In genomic region chr20:10430704-10431103, GRCh38 we compare ENCODE assay signal across 28 cellular contexts. TPM values are rescaled to one million over a fixed set of nuclear protein-coding genes. Genes with fewer than 3 reads are reported as not detected.
A peak's percentile ranks its signal among the peaks of the same experiment; 100 is the strongest.
DNase-seq lines count a peak whose midpoint lies in the region; ATAC-seq, FAIRE-seq and TF ChIP-seq lines count a peak whose summit lies in the region.
"Had no signal": no experiment of that assay in that cellular context is flagged by ENCODE, and none has a peak within 500 bp of the region (broad histone marks: within the 10 kb centered on the region; RNA-seq: fewer than 3 reads in every experiment).

No MANE protein-coding gene starts in this region.

- H3K27me3 ChIP-seq in CD8-positive, alpha-beta T cell (ENCODE audit: insufficient read depth, low read length) = no peaks in the 10 kb centered on the region
- no peaks in the 10 kb centered on the region for H3K27me3 ChIP-seq in OCI-LY3 (ENCODE audit: low read depth, low read length)
- H3K27me3 ChIP-seq: BLaER1 treated with 17β-estradiol and CSF1 and Interleukin-3, amounts not matched to agents 10 nM and 100 nM; brain microvascular endothelial cell; tibial nerve had no signal

- TF ChIP-seq RAD21 in A549 (conservative IDR thresholded peaks at IDR 0.05 in 1 of 2, IDR thresholded peaks at IDR 0.05 in 1 of 2) = no peak

- TF ChIP-seq POLR2A in A549 (IDR thresholded peaks at IDR 0.05; ENCODE audit: low read length) = no peak

- ATAC-seq in A549 (no peak), GM21576 (IDR thresholded peaks at IDR 0.05; ENCODE audit: unreplicated experiment) (no peak)
- no peak for ATAC-seq in CD8-positive, alpha-beta T cell
- ATAC-seq in central memory CD8-positive, alpha-beta T cell (replicated peaks; ENCODE audit: extremely low read depth, poor library complexity, severe bottlenecking) = no peak
- ATAC-seq: left ventricle myocardium superior had no signal

- WGBS in A549 (ENCODE audit: missing lambda C conversion rate) = 88% methylated on average over 5 of the region's 5 CpGs

- no peaks in the 10 kb centered on the region for H3K9me3 Mint-ChIP-seq in CD8-positive, alpha-beta T cell
- H3K9me3 Mint-ChIP-seq in central memory CD8-positive, alpha-beta T cell = no peaks in the 10 kb centered on the region
- H3K9me3 Mint-ChIP-seq: activated naive CD4-positive, alpha-beta T cell treated with anti-CD3 and anti-CD28 coated beads for 36 hours; nephron progenitor cell had no signal

- peak overlapping the region; percentile 3 for H3K9ac ChIP-seq in OCI-LY3 (ENCODE audit: low read length)
- H3K9ac ChIP-seq: parathyroid adenoma had no signal

- H4K20me1 ChIP-seq in OCI-LY3 (ENCODE audit: insufficient read depth, low read length) = peaks cover 49% of the 10 kb centered on the region

- TF ChIP-seq EP300 in A549 (IDR thresholded peaks at IDR 0.05) = no peak

- intact Hi-C loops in CD8-positive, alpha-beta T cell (cut with DNase I, micrococcal nuclease) = no loop called here

- peaks cover 66% of the 10 kb centered on the region for H3K79me2 ChIP-seq in OCI-LY3 (ENCODE audit: low read length)

- H3K4me2 ChIP-seq in A549 (peak overlapping the region; percentile 92), OCI-LY3 (ENCODE audit: low read length) (peak overlapping the region; percentile 80)
- H3K4me2 ChIP-seq: smooth muscle cell had no signal

- H3K9me3 ChIP-seq in A549 (no peaks in the 10 kb centered on the region), OCI-LY3 (ENCODE audit: insufficient read depth, low read length) (no peaks in the 10 kb centered on the region)
- H3K9me3 ChIP-seq in CD8-positive, alpha-beta T cell (ENCODE audit: low read length) = no peaks in the 10 kb centered on the region
- H3K9me3 ChIP-seq: BLaER1 treated with 17β-estradiol and CSF1 and Interleukin-3, amounts not matched to agents 10 nM and 100 nM; tibial nerve had no signal

- peak overlapping the region; percentile 90 to 96 for H3K27ac ChIP-seq in A549
- no peak overlapping the region for H3K27ac ChIP-seq in CD8-positive, alpha-beta T cell (ENCODE audit: low read depth, low read length)
- H3K27ac ChIP-seq in OCI-LY3 (ENCODE audit: low read length) = peak overlapping the region; percentile 69
- H3K27ac ChIP-seq: brain microvascular endothelial cell, parathyroid adenoma, tibial nerve had no signal

- no peaks in the 10 kb centered on the region for H3K27me3 Mint-ChIP-seq in CD8-positive, alpha-beta T cell (ENCODE audit: low read depth)
- no peaks in the 10 kb centered on the region for H3K27me3 Mint-ChIP-seq in central memory CD8-positive, alpha-beta T cell

- peaks cover 12% of the 10 kb centered on the region for H3K36me3 Mint-ChIP-seq in CD8-positive, alpha-beta T cell
- peaks cover 25% of the 10 kb centered on the region for H3K36me3 Mint-ChIP-seq in central memory CD8-positive, alpha-beta T cell (ENCODE audit: insufficient read depth)

- FAIRE-seq in A549 (lab: Jason Lieb, UNC) = no peak
- FAIRE-seq: D721Med, TTC549 had no signal

- no peak overlapping the region for H2AFZ ChIP-seq in OCI-LY3 (ENCODE audit: low read depth, low read length)
- H2AFZ ChIP-seq: parathyroid adenoma had no signal

- TF ChIP-seq CTCF in A549 (IDR thresholded peaks at IDR 0.05) (no peak), OCI-LY3 (IDR thresholded peaks at IDR 0.05; ENCODE audit: low read depth, low read length) (no peak)
- TF ChIP-seq CTCF in CD8-positive, alpha-beta T cell (IDR thresholded peaks at IDR 0.05) = no peak

- no peaks in the 10 kb centered on the region for H3K36me3 ChIP-seq in CD8-positive, alpha-beta T cell (ENCODE audit: insufficient read depth, low read length)
- H3K36me3 ChIP-seq in OCI-LY3 (replicated peaks; ENCODE audit: low read depth, low read length) = peaks cover 3% of the 10 kb centered on the region
- H3K36me3 ChIP-seq: brain microvascular endothelial cell, tibial nerve had no signal

- peaks cover 61% of the 10 kb centered on the region for H3K4me1 ChIP-seq in A549
- peaks cover 16% of the 10 kb centered on the region for H3K4me1 ChIP-seq in CD8-positive, alpha-beta T cell (ENCODE audit: insufficient read depth, low read length)
- peaks cover 46% of the 10 kb centered on the region for H3K4me1 ChIP-seq in OCI-LY3 (ENCODE audit: low read length)

- no peak overlapping the region for H3K4me3 Mint-ChIP-seq in CD8-positive, alpha-beta T cell
- H3K4me3 Mint-ChIP-seq in central memory CD8-positive, alpha-beta T cell = no peak overlapping the region
- H3K4me3 Mint-ChIP-seq: activated naive CD4-positive, alpha-beta T cell treated with anti-CD3 and anti-CD28 coated beads for 36 hours; nephron progenitor cell had no signal

- peaks cover 67% of the 10 kb centered on the region for H3K4me1 Mint-ChIP-seq in CD8-positive, alpha-beta T cell (ENCODE audit: low read depth)
- peaks cover 56% of the 10 kb centered on the region for H3K4me1 Mint-ChIP-seq in central memory CD8-positive, alpha-beta T cell

- POLR2A ChIA-PET in A549 (lab: Yijun Ruan, JAX) = interaction anchor here (0.7 to 1.8 kb wide), 6 partner anchors 61 to 452 kb away, joined by 3 to 14 read pairs (median 6); partner anchors contain the start of gene SNAP25
- POLR2A ChIA-PET in CD8-positive, alpha-beta T cell (lab: Charles Lee) = no interaction called here

- peak overlapping the region; percentile 81 for H3K27ac Mint-ChIP-seq in CD8-positive, alpha-beta T cell
- H3K27ac Mint-ChIP-seq in central memory CD8-positive, alpha-beta T cell (ENCODE audit: low read depth) = peak overlapping the region; percentile 58
- H3K27ac Mint-ChIP-seq: nephron progenitor cell had no signal

- CTCF ChIA-PET in A549 (lab: Yijun Ruan, JAX) = interaction anchor here (1.0 to 10.8 kb wide), 7 partner anchors 15 to 814 kb away, joined by 3 to 123 read pairs (median 5); no protein-coding TSS in a partner anchor
- CTCF ChIA-PET in CD8-positive, alpha-beta T cell (lab: Charles Lee) = interaction anchor here (0.5 to 1.9 kb wide), 2 partner anchors 102 to 452 kb away, joined by 3 to 8 read pairs; no protein-coding TSS in a partner anchor

- DNase-seq in A549 (ENCODE audit: low read depth in 1 of 2, low spot score in 1 of 2) (no peak), A172 (ENCODE audit: low spot score) (no peak), NOMO-1 treated with DMSO at 0.1 percent for 48 hours (lab: John Stamatoyannopoulos, UW; ENCODE audit: unreplicated experiment) (no peak)
- DNase-seq in CD8-positive, alpha-beta T cell = no peak
- DNase-seq in central memory CD8-positive, alpha-beta T cell (ENCODE audit: low spot score in 2 of 2) = no peak
- DNase-seq: activated CD4-positive, alpha-beta T cell treated with anti-CD3 and anti-CD28 coated beads for 1 hour; activated naive CD4-positive, alpha-beta T cell treated with anti-CD3 and anti-CD28 coated beads for 36 hours; activated T-cell treated with anti-CD3 and anti-CD28 coated beads for 4 hours; amniotic stem cell; brain microvascular endothelial cell; effector CD4-positive, alpha-beta T cell; H7; left ventricle myocardium superior; midbrain; NCI-H1105 treated with DMSO at 0.1 percent for 48 hours; NCI-H2029; NCI-H526 treated with DMSO at 0.1 percent for 48 hours; nephron progenitor cell; RPMI8226; T-helper 1 cell had no signal

- H3K4me3 ChIP-seq in A549 = no peak overlapping the region
- no peak overlapping the region for H3K4me3 ChIP-seq in CD8-positive, alpha-beta T cell (ENCODE audit: low read depth, low read length)
- H3K4me3 ChIP-seq in OCI-LY3 (ENCODE audit: low read length) = peak overlapping the region; percentile 60
- H3K4me3 ChIP-seq: BLaER1 treated with 17β-estradiol and CSF1 and Interleukin-3, amounts not matched to agents 10 nM and 100 nM; smooth muscle cell; tibial nerve had no signal

TF ChIP-seq in A549, 52 proteins besides CTCF, POLR2A, EP300 and RAD21:
- TF ChIP-seq JUNB (IDR thresholded peaks at IDR 0.05) (no peak), E2F6 (IDR thresholded peaks at IDR 0.05; ENCODE audit: borderline replicate concordance, low read depth) (no peak)

RNA-seq across cellular contexts. Expression of gene MKKS, which starts 3.3 kb away (rescaled TPM):
- polyA plus RNA-seq in A549 (2011; rRNA removed) = 85.2 and 94.2 TPM in 2 replicates
- 16.8 and 17.8 TPM in 2 replicates for polyA plus RNA-seq in A549 (2012; cell fraction: cytosol; rRNA removed)
- 4.5 and 7.3 TPM in 2 replicates for polyA plus RNA-seq in A549 (2012; cell fraction: nucleus; rRNA removed)
- 24.3 to 27.6 TPM (median 25.8 TPM) in 3 replicates for polyA plus RNA-seq in A549 (2017; fragmentation: RNase III; extraction: RNeasy Plus Mini Kit Qiagen cat#74134 plus additional on column Dnase treatment)
- polyA minus RNA-seq in A549 (2011; rRNA and poly(A)+ RNA removed) = 24.7 and 24.9 TPM in 2 replicates
- under 1 TPM; 0.49 to 0.83 TPM for total RNA-seq in CD8-positive, alpha-beta T cell
- 9.8 and 11.2 TPM in 2 replicates for total RNA-seq in A172 (2014; rRNA removed; shearing (Covaris generic))

RNA-seq across cellular contexts. Expression of gene SLX4IP, which starts 4.4 kb away (rescaled TPM):
- polyA plus RNA-seq in A549 (2011; rRNA removed) (7.5 and 8.0 TPM in 2 replicates), A549 (2017; fragmentation: RNase III; extraction: RNeasy Plus Mini Kit Qiagen cat#74134 plus additional on column Dnase treatment) (3.3 to 3.5 TPM (median 3.4 TPM) in 3 replicates)
- polyA plus RNA-seq in A549 (2012; cell fraction: cytosol; rRNA removed) = 0.83 and 1.0 TPM in 2 replicates
- polyA plus RNA-seq in A549 (2012; cell fraction: nucleus; rRNA removed) = 2.0 and 2.9 TPM in 2 replicates
- 17.4 and 18.8 TPM in 2 replicates for polyA minus RNA-seq in A549 (2011; rRNA and poly(A)+ RNA removed)
- total RNA-seq in CD8-positive, alpha-beta T cell = 1 to 10 TPM in 1 of 2 experiments, under 1 TPM in 1; 0.92 to 1.2 TPM
- 5.7 and 5.9 TPM in 2 replicates for total RNA-seq in A172 (2014; rRNA removed; shearing (Covaris generic))
